In genomic region chr3:152718810-152719209, GRCh38 we compare ENCODE assay signal across 26 cellular contexts.
DNase-seq lines count a peak whose midpoint lies in the region; ATAC-seq, FAIRE-seq and TF ChIP-seq lines count a peak whose summit lies in the region.
"Had no signal": no experiment of that assay in that cellular context is flagged by ENCODE, and none has a peak within 500 bp of the region (broad histone marks: within the 10 kb centered on the region; RNA-seq: fewer than 3 reads in every experiment).

No MANE protein-coding gene starts in this region.

- H3K27me3 ChIP-seq in H1 (replicated peaks in 1 of 4; ENCODE audit: control insufficient read depth in 3 of 4, extremely low read depth in 1 of 4, insufficient read depth in 3 of 4, low read length in 3 of 4) (no peaks in the 10 kb centered on the region), mesenchymal stem cell (ENCODE audit: control insufficient read depth in 1 of 2, insufficient read depth in 1 of 2, low read length in 2 of 2) (no peaks in the 10 kb centered on the region)
- H3K27me3 ChIP-seq: adrenal gland, gastroesophageal sphincter, ovary, uterus had no signal

- no peak for FAIRE-seq in H1 (lab: Jason Lieb, UNC)
- FAIRE-seq: RCC 7860 had no signal

- no peak for TF ChIP-seq CTCF in Calu3 (IDR thresholded peaks at IDR 0.05; ENCODE audit: unreplicated experiment)
- TF ChIP-seq CTCF in H1 (IDR thresholded peaks at IDR 0.05; ENCODE audit: control extremely low read depth in 1 of 3, insufficient read depth in 1 of 3, low read depth in 1 of 3, low read length in 3 of 3): no peak

- H2BK15ac ChIP-seq in H1 (ENCODE audit: low read length) (no peak overlapping the region), mesenchymal stem cell (ENCODE audit: low read depth, poor library complexity, severe bottlenecking) (no peak overlapping the region)

- no peak for TF ChIP-seq POLR2A in H1 (IDR thresholded peaks at IDR 0.05; ENCODE audit: control extremely low read depth in 1 of 2, low read depth in 2 of 2, low read length in 2 of 2)

- H2BK5ac ChIP-seq in H1 (ENCODE audit: low read depth, low read length): no peak overlapping the region
- no peak overlapping the region for H2BK5ac ChIP-seq in mesenchymal stem cell (ENCODE audit: low read depth, low read length, poor library complexity, severe bottlenecking)

- POLR2A ChIA-PET in H1 (lab: Charles Lee; ENCODE audit: partially characterized antibody): no interaction called here

- H3K27ac ChIP-seq in H1 (ENCODE audit: low read depth, low read length): no peak overlapping the region
- no peak overlapping the region for H3K27ac ChIP-seq in mesenchymal stem cell (ENCODE audit: low read length, poor library complexity, severe bottlenecking)
- H3K27ac ChIP-seq: adrenal gland, gastroesophageal sphincter, HL-60, ovary, uterus had no signal

- H3K23me2 ChIP-seq in H1 (ENCODE audit: low read depth, low read length): no peaks in the 10 kb centered on the region

- no peak overlapping the region for H3K4me3 ChIP-seq in H1 (ENCODE audit: extremely low read depth in 1 of 4, insufficient read depth in 2 of 4, low read depth in 3 of 4, low read length in 4 of 4)
- H3K4me3 ChIP-seq in mesenchymal stem cell (ENCODE audit: insufficient read depth in 1 of 2, low read depth in 1 of 2, low read length in 2 of 2): no peak overlapping the region
- H3K4me3 ChIP-seq: adrenal gland, gastroesophageal sphincter, ovary, uterus had no signal

- H2BK120ac ChIP-seq in H1 (replicated peaks; ENCODE audit: low read depth, low read length) (no peak overlapping the region), mesenchymal stem cell (ENCODE audit: low read depth, low read length) (no peak overlapping the region)

- no peak overlapping the region for H3K9ac ChIP-seq in H1 (replicated peaks in 1 of 4; ENCODE audit: extremely low read depth in 1 of 4, low read depth in 3 of 4, low read length in 3 of 4)
- H3K9ac ChIP-seq in mesenchymal stem cell (ENCODE audit: low read length): no peak overlapping the region

- H4K8ac ChIP-seq in H1 (ENCODE audit: extremely low read depth, insufficient read depth, low read length) (no peak overlapping the region), mesenchymal stem cell (ENCODE audit: low read length) (no peak overlapping the region)

- H3K23ac ChIP-seq in H1 (ENCODE audit: insufficient read length): no peak overlapping the region
- H3K23ac ChIP-seq in mesenchymal stem cell (ENCODE audit: low read length in 2 of 2): no peak overlapping the region

- no peak overlapping the region for H4K5ac ChIP-seq in H1 (ENCODE audit: insufficient read length, low read depth, low read length)

- no peak for ATAC-seq in HG03159 (IDR thresholded peaks at IDR 0.05; ENCODE audit: unreplicated experiment)
- ATAC-seq: activated CD8-positive, alpha-beta T cell treated with anti-CD3 and anti-CD28 coated beads for 36 hours; gastroesophageal sphincter; naive thymus-derived CD8-positive, alpha-beta T cell had no signal

- intact Hi-C loops in Calu3 (cut with micrococcal nuclease; ENCODE audit: unreplicated experiment): loop anchor here (2.0 to 5.0 kb wide), 2 partner anchors 108 to 242 kb away; no protein-coding TSS in a partner anchor

- H3K4me3 Mint-ChIP-seq in Calu3 (ENCODE audit: low read depth, unreplicated experiment) (no peak overlapping the region), immature natural killer cell (no peak overlapping the region)
- H3K4me3 Mint-ChIP-seq: activated CD8-positive, alpha-beta T cell treated with anti-CD3 and anti-CD28 coated beads for 36 hours; memory B cell; naive thymus-derived CD8-positive, alpha-beta T cell; T-helper 2 cell treated with Interferon-gamma antibody and Interleukin-4, amounts not matched to agents 5 μg/mL and 100 μg/mL, for 36 hours had no signal

- BruUV-seq in Calu3 (replicated peaks; lab: Mats Ljungman, UMichigan): no TSS peak

- TF ChIP-seq RAD21 in H1 (IDR thresholded peaks at IDR 0.05 in 1 of 2, conservative IDR thresholded peaks at IDR 0.05 in 1 of 2; ENCODE audit: low read depth in 2 of 2, low read length in 2 of 2): no peak

- no peaks in the 10 kb centered on the region for H3K79me2 ChIP-seq in H1 (ENCODE audit: control insufficient read depth in 1 of 2, insufficient read depth in 2 of 2, low read length in 2 of 2)

- H2AK5ac ChIP-seq in H1 (ENCODE audit: low read depth, low read length): no peak overlapping the region
- H2AK5ac ChIP-seq in mesenchymal stem cell (ENCODE audit: low read length, severe bottlenecking): no peak overlapping the region

- H3K14ac ChIP-seq in H1 (ENCODE audit: insufficient read length) (no peak overlapping the region), mesenchymal stem cell (ENCODE audit: low read length in 2 of 2) (no peak overlapping the region)

- no peaks in the 10 kb centered on the region for H4K20me1 ChIP-seq in H1 (replicated peaks in 1 of 2; ENCODE audit: control insufficient read depth in 1 of 2, insufficient read depth in 2 of 2, low read length in 2 of 2)

- peaks cover 3 to 5% of the 10 kb centered on the region in 2 experiments; a peak in 2 of 4 replicates for H3K9me3 ChIP-seq in H1 (ENCODE audit: insufficient read depth in 2 of 2, low read depth in 1 of 2, low read length in 1 of 2)
- H3K9me3 ChIP-seq in mesenchymal stem cell (ENCODE audit: control insufficient read depth, low read length): no peaks in the 10 kb centered on the region
- H3K9me3 ChIP-seq: ovary, uterus had no signal

- H3K36me3 ChIP-seq in H1 (ENCODE audit: control insufficient read depth in 2 of 4, insufficient read depth in 4 of 4, low read length in 3 of 4): no peaks in the 10 kb centered on the region; a peak in 1 of 8 replicates
- no peaks in the 10 kb centered on the region for H3K36me3 ChIP-seq in mesenchymal stem cell (ENCODE audit: control insufficient read depth in 1 of 2, insufficient read depth in 2 of 2, low read depth in 1 of 2, low read length in 2 of 2)
- H3K36me3 ChIP-seq: adrenal gland, gastroesophageal sphincter, ovary, uterus had no signal

- H3K4me2 ChIP-seq in H1 (ENCODE audit: insufficient read depth in 1 of 2, low read depth in 2 of 2, low read length in 2 of 2): no peak overlapping the region
- H3K4me2 ChIP-seq in mesenchymal stem cell (ENCODE audit: low read length, poor library complexity, severe bottlenecking): no peak overlapping the region

- CTCF ChIA-PET in Calu3 (lab: Charles Lee) (interaction anchor here (0.9 to 1.3 kb wide), 3 partner anchors 9 to 123 kb away, joined by 3 to 5 read pairs (median 3); no protein-coding TSS in a partner anchor), H1 (lab: Charles Lee; ENCODE audit: partially characterized antibody) (no interaction called here)

- peak overlapping the region; percentile 65 for H3K27ac Mint-ChIP-seq in Calu3 (ENCODE audit: unreplicated experiment)
- H3K27ac Mint-ChIP-seq in immature natural killer cell: no peak overlapping the region
- H3K27ac Mint-ChIP-seq: activated CD8-positive, alpha-beta T cell treated with anti-CD3 and anti-CD28 coated beads for 36 hours; memory B cell; naive thymus-derived CD8-positive, alpha-beta T cell; T-helper 2 cell treated with Interferon-gamma antibody and Interleukin-4, amounts not matched to agents 5 μg/mL and 100 μg/mL, for 36 hours had no signal

- no peak overlapping the region for H3K56ac ChIP-seq in H1 (replicated peaks; ENCODE audit: insufficient read length, low read depth, low read length)

- H3K9me3 Mint-ChIP-seq in Calu3 (ENCODE audit: low read depth, unreplicated experiment) (peaks cover 5% of the 10 kb centered on the region), immature natural killer cell (peaks cover 0 to 6% (median 1%) of the 10 kb centered on the region in 6 donors)
- H3K9me3 Mint-ChIP-seq: activated CD8-positive, alpha-beta T cell treated with anti-CD3 and anti-CD28 coated beads for 36 hours; T-helper 2 cell treated with Interferon-gamma antibody and Interleukin-4, amounts not matched to agents 5 μg/mL and 100 μg/mL, for 36 hours had no signal

- peaks cover 0 to 9% (median 6%) of the 10 kb centered on the region in 4 experiments; a peak in 3 of 7 replicates for H3K4me1 ChIP-seq in H1 (replicated peaks in 1 of 4; ENCODE audit: control insufficient read depth in 3 of 4, insufficient read depth in 4 of 4, low read length in 3 of 4)
- H3K4me1 ChIP-seq in mesenchymal stem cell (ENCODE audit: control insufficient read depth, insufficient read depth, low read depth, low read length): no peaks in the 10 kb centered on the region
- H3K4me1 ChIP-seq: adrenal gland, gastroesophageal sphincter, uterus had no signal

- H3K18ac ChIP-seq in H1 (ENCODE audit: extremely low read depth, low read length) (no peak overlapping the region), mesenchymal stem cell (ENCODE audit: low read depth in 1 of 2, low read length in 2 of 2) (no peak overlapping the region)

- no peak overlapping the region for H4K91ac ChIP-seq in H1 (replicated peaks; ENCODE audit: insufficient read length, low read length)
- H4K91ac ChIP-seq in mesenchymal stem cell (ENCODE audit: low read length): no peak overlapping the region

- 0 out of 2 replicates have a peak overlapping the region, but pooled peaks have one; percentile 20 for H2AFZ ChIP-seq in H1 (ENCODE audit: low read length)
- H2AFZ ChIP-seq in mesenchymal stem cell (ENCODE audit: low read depth, low read length): peak overlapping the region; percentile 18

- H3K4ac ChIP-seq in H1 (replicated peaks; ENCODE audit: insufficient read length, low read depth, low read length) (peak overlapping the region; percentile 61), mesenchymal stem cell (ENCODE audit: low read depth in 1 of 2, low read length in 2 of 2) (peak overlapping the region in 1 of 2 experiments; percentile 32)

- TF ChIP-seq EP300 in H1 (IDR thresholded peaks at IDR 0.05; ENCODE audit: borderline replicate concordance in 1 of 2, low read depth in 2 of 2, low read length in 2 of 2): no peak

- H2BK12ac ChIP-seq in H1 (ENCODE audit: low read depth, low read length): no peak overlapping the region
- peak overlapping the region in 1 of 2 experiments; percentile 72 for H2BK12ac ChIP-seq in mesenchymal stem cell (ENCODE audit: low read length in 2 of 2)

- H3K27me3 Mint-ChIP-seq in Calu3 (ENCODE audit: unreplicated experiment) (no peaks in the 10 kb centered on the region), immature natural killer cell (ENCODE audit: low read depth in 3 of 3) (peaks cover 0 to 2% (median 1%) of the 10 kb centered on the region in 3 donors)

- H2BK20ac ChIP-seq in H1 (ENCODE audit: low read length): no peak overlapping the region

- H3K36me3 Mint-ChIP-seq in Calu3 (ENCODE audit: insufficient read depth, unreplicated experiment): peaks cover 8% of the 10 kb centered on the region
- H3K36me3 Mint-ChIP-seq in immature natural killer cell: no peaks in the 10 kb centered on the region
- H3K36me3 Mint-ChIP-seq: memory B cell had no signal

- H3K79me1 ChIP-seq in H1 (ENCODE audit: low read depth, low read length) (no peaks in the 10 kb centered on the region), mesenchymal stem cell (replicated peaks; ENCODE audit: low read length, poor library complexity, severe bottlenecking) (no peaks in the 10 kb centered on the region)

- H3K4me1 Mint-ChIP-seq in Calu3 (ENCODE audit: low read depth, unreplicated experiment): peaks cover 8% of the 10 kb centered on the region
- no peaks in the 10 kb centered on the region for H3K4me1 Mint-ChIP-seq in immature natural killer cell
- H3K4me1 Mint-ChIP-seq: memory B cell; naive thymus-derived CD8-positive, alpha-beta T cell had no signal

- DNase-seq in Calu3 (no peak), MV-4-11 (lab: John Stamatoyannopoulos, UW) (peak; percentile 24), H1 (ENCODE audit: low read depth in 1 of 2, low spot score in 2 of 2) (no peak), mesenchymal stem cell (peak; percentile 81), NOMO-1 (lab: John Stamatoyannopoulos, UW; ENCODE audit: unreplicated experiment in 2 of 2) (no peak), immature natural killer cell (no peak), NCI-H748 (lab: John Stamatoyannopoulos, UW; ENCODE audit: unreplicated experiment) (no peak)
- DNase-seq: activated CD8-positive, alpha-beta T cell treated with anti-CD3 and anti-CD28 coated beads for 36 hours; activated gamma-delta T cell treated with Interleukin-2 at 50 U/mL for 16 hours; activated T-cell treated with anti-CD3 and anti-CD28 coated beads for 4 hours; adrenal gland; H7; kidney glomerular epithelial cell; naive thymus-derived CD8-positive, alpha-beta T cell; NCI-H1436; NCI-H2107; NCI-H446 treated with DMSO at 0.1 percent for 48 hours; NK-92 treated with Interleukin-12 subunit alpha and Interleukin-12 subunit beta, amount 100 ng/mL, for 24 hours; ovary; uterus had no signal

Comparison
In these comparisons a context has a peak if more than half of its experiments do, and no peak if none do; other contexts are left out.
1. DNase-seq: peak in MV-4-11 (single experiment) and mesenchymal stem cell (single experiment); none in Calu3 (single experiment), H1 (0 of 2), NOMO-1 (0 of 2), immature natural killer cell (0 of 3) and NCI-H748 (single experiment).